Comparison of ENCODE assay signal across 8 cellular contexts in the genomic region with DNA sequence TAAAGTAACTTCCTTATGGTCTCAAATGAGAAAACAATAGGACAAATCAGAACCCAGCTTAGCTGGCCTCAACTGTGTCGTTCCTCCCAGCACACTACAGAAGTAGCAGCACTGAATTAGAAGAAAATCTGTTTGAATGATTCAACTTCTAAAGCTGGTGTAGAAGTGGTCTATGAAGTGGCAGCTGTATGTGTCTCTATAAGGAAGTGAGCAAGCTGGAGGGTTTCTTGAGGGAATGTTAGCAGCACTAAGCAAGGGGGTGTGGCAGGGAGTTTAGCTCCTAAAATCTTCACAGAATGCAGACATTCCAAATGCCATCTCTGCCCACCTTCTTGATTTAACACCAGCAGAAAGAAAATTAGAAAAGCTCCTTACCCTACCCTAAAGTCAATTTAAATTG. TPM values are rescaled to one million over a fixed set of nuclear protein-coding genes. Genes with fewer than 3 reads are reported as not detected.
DNase-seq lines count a peak whose midpoint lies in the region; ATAC-seq, FAIRE-seq and TF ChIP-seq lines count a peak whose summit lies in the region.

No MANE protein-coding gene starts in this region.

- H3K36me3 ChIP-seq in SJSA1 (peaks cover 9% of the 10 kb centered on the region), esophagus muscularis mucosa (peaks cover 0 to 11% (median 9%) of the 10 kb centered on the region in 4 donors), skeletal muscle tissue (ENCODE audit: control insufficient read depth in 3 of 3, insufficient read depth in 3 of 3, low read length in 3 of 3) (peaks cover 0 to 7% (median 2%) of the 10 kb centered on the region in 3 donors)

- no peak for TF ChIP-seq EP300 in esophagus muscularis mucosa (IDR thresholded peaks at IDR 0.05)

- H3K4me1 ChIP-seq in SJSA1 (replicated peaks) (peaks cover 56% of the 10 kb centered on the region), esophagus muscularis mucosa (peaks cover 47 to 57% (median 50%) of the 10 kb centered on the region in 4 donors), skeletal muscle tissue (ENCODE audit: control insufficient read depth in 3 of 3, insufficient read depth in 3 of 3, low read length in 3 of 3) (peaks cover 41 to 64% (median 61%) of the 10 kb centered on the region in 3 donors)

- intact Hi-C loops in esophagus muscularis mucosa (cut with DNase I): loop anchor here (10.0 kb wide), 1 partner anchor 1954 kb away; the partner anchor contains the start of gene ZFAND5

- peak overlapping the region; percentile 100 for H3K9ac ChIP-seq in skeletal muscle tissue (ENCODE audit: low read depth in 1 of 3, low read length in 3 of 3)

- H3K9me3 ChIP-seq in SJSA1 (replicated peaks) (no peaks in the 10 kb centered on the region), esophagus muscularis mucosa (no peaks in the 10 kb centered on the region), skeletal muscle tissue (ENCODE audit: control insufficient read depth in 3 of 3, low read length in 3 of 3) (no peaks in the 10 kb centered on the region)

- FAIRE-seq in GM12891 (lab: Jason Lieb, UNC): peak; percentile 50

- DNase-seq in GM12891 (ENCODE audit: insufficient read length, low spot score): no peak
- peak in 1 of 2 experiments; percentile 31 for DNase-seq in SJSA1 (ENCODE audit: low read depth in 1 of 2, low spot score in 2 of 2)
- DNase-seq in esophagus muscularis mucosa (ENCODE audit: extremely low spot score): no peak
- no peak for DNase-seq in NCI-H2029 treated with DMSO at 0.1 percent for 48 hours (lab: John Stamatoyannopoulos, UW)

- TF ChIP-seq POLR2A in GM12891 (IDR thresholded peaks at IDR 0.05; ENCODE audit: low read depth, low read length) (no peak), esophagus muscularis mucosa (IDR thresholded peaks at IDR 0.05; ENCODE audit: low read depth) (no peak)

- H3K27me3 ChIP-seq in SJSA1 (replicated peaks) (no peaks in the 10 kb centered on the region), esophagus muscularis mucosa (no peaks in the 10 kb centered on the region), skeletal muscle tissue (ENCODE audit: control insufficient read depth in 3 of 3, insufficient read depth in 3 of 3, low read length in 3 of 3) (no peaks in the 10 kb centered on the region)

- H3K27ac ChIP-seq in SJSA1 (peak overlapping the region; percentile 97), esophagus muscularis mucosa (replicated peaks in 1 of 4) (peak overlapping the region; percentile 91 to 100 (median 100)), skeletal muscle tissue (ENCODE audit: low read depth, low read length) (peak overlapping the region; percentile 99)

- no peak overlapping the region for H3K4me3 ChIP-seq in SJSA1
- H3K4me3 ChIP-seq in esophagus muscularis mucosa: peak overlapping the region; percentile 66 to 99 (median 89)
- H3K4me3 ChIP-seq in skeletal muscle tissue (ENCODE audit: low read length in 3 of 3): peak overlapping the region; percentile 98 to 100 (median 99)

- no peak for TF ChIP-seq CTCF in esophagus muscularis mucosa (IDR thresholded peaks at IDR 0.05)

- ATAC-seq in HG03025 (IDR thresholded peaks at IDR 0.05; ENCODE audit: low FRiP score, unreplicated experiment): no peak
- no peak for ATAC-seq in GM19351 (IDR thresholded peaks at IDR 0.05; ENCODE audit: unreplicated experiment)
- no peak for ATAC-seq in HG02678 (IDR thresholded peaks at IDR 0.05; ENCODE audit: unreplicated experiment)

- 7% methylated on average over 1 of the region's 1 CpG for WGBS in esophagus muscularis mucosa

TF ChIP-seq in GM12891, 5 proteins besides CTCF, POLR2A, EP300 and RAD21:
- no peak for TF ChIP-seq PAX5 (IDR thresholded peaks at IDR 0.05; ENCODE audit: insufficient read depth, low read length, severe bottlenecking)
- no peak for TF ChIP-seq TAF1 (IDR thresholded peaks at IDR 0.05; ENCODE audit: low read depth, low read length)
- peak; percentile 49 for TF ChIP-seq SPI1 (IDR thresholded peaks at IDR 0.05; ENCODE audit: low read depth, low read length)
TF ChIP-seq in GM12891: peak in this region for 1.

RNA-seq across cellular contexts. Expression of gene KLF9, which starts 4.1 kb away (rescaled TPM):
- polyA plus RNA-seq in GM12891 (2012; ENCODE audit: low read depth, missing spikeins): 0.69 TPM
- 3.2 and 5.9 TPM in 2 replicates for total RNA-seq in SJSA1 (2014; rRNA removed; shearing (Covaris generic))
- total RNA-seq in esophagus muscularis mucosa (100 to 1,000 TPM; 143 to 209 (median 184) TPM), skeletal muscle tissue (2.6 TPM)

Comparison
In these comparisons a context has a peak if more than half of its experiments do, and no peak if none do; other contexts are left out.
1. RNA of gene KLF9, which starts 4.1 kb away (total RNA-seq): 143 to 209 TPM in esophagus muscularis mucosa; 3.2 to 5.9 TPM in SJSA1 and 2.6 TPM in skeletal muscle tissue (single experiment); every median in the first group is over 10 times any median in the second.
2. Peak in every context shown above with its lines, with median percentiles within 50 percentile points of each other: H3K27ac ChIP-seq.